16 cellular contexts compared by ENCODE assay signal in genomic region chr14:95262511-95262891, GRCh38.
"Had no signal": no experiment of that assay in that cellular context is flagged by ENCODE, and none has a peak within 500 bp of the region (broad histone marks: within the 10 kb centered on the region; RNA-seq: fewer than 3 reads in every experiment).

No MANE protein-coding gene starts in this region.

- H3K27me3 ChIP-seq: colonic mucosa, neutrophil, tibial nerve, uterus had no signal

- H3K27ac ChIP-seq: colonic mucosa, neutrophil, parathyroid adenoma, tibial nerve, uterus had no signal

- H3K9ac ChIP-seq: parathyroid adenoma had no signal

- H3K36me3 ChIP-seq: colonic mucosa, neutrophil, tibial nerve, uterus had no signal

- H3K9me3 ChIP-seq: colonic mucosa, neutrophil, tibial nerve, uterus had no signal

- H2AFZ ChIP-seq: parathyroid adenoma had no signal

- H3K4me1 ChIP-seq: parathyroid adenoma, uterus had no signal

- DNase-seq: activated CD4-positive, alpha-beta T cell treated with anti-CD3 and anti-CD28 coated beads for 1 hour; activated naive CD4-positive, alpha-beta T cell treated with anti-CD3 and anti-CD28 coated beads for 36 hours; activated T-cell treated with anti-CD3 and anti-CD28 coated beads, Interleukin-2, amount 50 U/mL, for 1 hour; colonic mucosa; erythroblast; foreskin melanocyte; naive thymus-derived CD8-positive, alpha-beta T cell; stimulated activated CD4-positive, alpha-beta T cell treated with anti-CD3 and anti-CD28 coated beads, Interleukin-12 subunit alpha, Interleukin-12 subunit beta, amount 100 ng/mL, for 4 hours; stimulated activated CD4-positive, alpha-beta T cell treated with anti-CD3 and anti-CD28 coated beads, Interleukin-1b, Interleukin-23, amount 100 ng/mL, for 48 hours; stimulated activated CD8-positive, alpha-beta memory T cell treated with anti-CD3 and anti-CD28 coated beads, Interleukin-4, amount 100 ng/mL, for 48 hours; stimulated activated naive CD4-positive, alpha-beta T cell treated with Interleukin-2 at 50 U/mL for 16 hours; uterus had no signal

- H3K4me3 ChIP-seq: colonic mucosa, tibial nerve, uterus had no signal

- ATAC-seq: activated T-helper 17 cell treated with anti-CD3 and anti-CD28 coated beads, Interleukin-2, amount 50 U/mL, for 72 hours; naive thymus-derived CD8-positive, alpha-beta T cell had no signal

- H3K79me2 ChIP-seq: parathyroid adenoma had no signal
